2 cellular contexts compared by ENCODE assay signal in genomic region chr12:103368167-103368566, GRCh38.
TF ChIP-seq lines count a peak whose summit lies in the region.

No MANE protein-coding gene starts in this region.

TF ChIP-seq in HEK293T, 16 proteins besides CTCF, POLR2A, EP300 and RAD21 (continued from another document):
- TF ChIP-seq PKNOX1 (IDR thresholded peaks at IDR 0.05): peak; percentile 53; the same call in 1 of the 2 replicates

TF ChIP-seq in GM12878, 131 proteins besides CTCF, POLR2A, EP300 and RAD21 (continued from another document):
- TF ChIP-seq NR2C1 (IDR thresholded peaks at IDR 0.05): no peak
- peak; percentile 52; the same call in 1 of the 2 replicates for TF ChIP-seq PKNOX1 (IDR thresholded peaks at IDR 0.05)
- TF ChIP-seq EED (IDR thresholded peaks at IDR 0.05; ENCODE audit: low read depth): no peak
